30 cellular contexts compared by ENCODE assay signal in the genomic region with DNA sequence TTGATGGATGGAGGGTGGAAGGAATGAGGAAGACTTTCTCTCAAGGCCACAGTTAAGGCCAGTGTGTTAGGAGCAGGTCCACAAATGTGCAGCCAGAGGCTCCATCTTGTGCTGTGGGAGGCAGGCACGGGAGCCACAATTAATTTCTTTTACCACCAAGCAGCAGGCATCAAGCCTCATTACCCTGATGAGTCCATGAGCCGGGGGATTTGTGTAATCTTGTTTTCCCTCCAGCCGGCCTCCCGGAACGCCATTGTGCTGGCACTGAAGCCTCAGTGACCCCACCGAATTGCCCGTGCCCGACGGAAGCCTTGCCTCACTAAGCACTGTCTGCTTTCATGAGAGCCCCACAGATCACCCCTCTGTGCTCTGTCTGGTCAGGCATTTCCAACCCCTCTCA.
"Had no signal": no experiment of that assay in that cellular context is flagged by ENCODE, and none has a peak within 500 bp of the region (broad histone marks: within the 10 kb centered on the region; RNA-seq: fewer than 3 reads in every experiment).

No MANE protein-coding gene starts in this region.

- H3K27me3 ChIP-seq: adrenal gland, body of pancreas, breast epithelium, SJSA1 had no signal

- H3K36me3 ChIP-seq: adrenal gland, breast epithelium, SJSA1 had no signal

- H3K9me3 ChIP-seq: adrenal gland, body of pancreas, breast epithelium, SJSA1, SK-N-SH had no signal

- H3K4me3 ChIP-seq: adrenal gland, body of pancreas, breast epithelium, SJSA1 had no signal

- DNase-seq: activated CD4-positive, alpha-beta memory T cell treated with anti-CD3 and anti-CD28 coated beads for 36 hours; activated CD4-positive, alpha-beta T cell treated with anti-CD3 and anti-CD28 coated beads for 4 hours; activated CD4-positive, alpha-beta T cell treated with anti-CD3 and anti-CD28 coated beads, Interleukin-2, amount 50 U/mL, for 1 hour; activated CD8-positive, alpha-beta memory T cell treated with anti-CD3 and anti-CD28 coated beads, Interleukin-2, amount 50 U/mL, for 4 hours; activated gamma-delta T cell treated with Interleukin-2 at 50 U/mL for 16 hours; activated naive CD4-positive, alpha-beta T cell treated with anti-CD3 and anti-CD28 coated beads for 36 hours; activated T-cell treated with anti-CD3 and anti-CD28 coated beads for 4 hours; activated T-cell treated with anti-CD3 and anti-CD28 coated beads, Interleukin-2, amount 50 U/mL, for 4 hours; adrenal gland; body of pancreas; MM.1S; MV-4-11; NCI-H1092; NCI-H1436 treated with DMSO at 0.1 percent for 48 hours; NCI-H1694 treated with DMSO at 0.1 percent for 48 hours; NCI-H2029; NCI-H2107; NCI-H2171; NCI-H510A; NCI-H526; NCI-H774; SHP77 treated with DMSO at 0.1 percent for 48 hours; SK-N-SH had no signal

- H3K9ac ChIP-seq: KMS-11, SK-N-SH had no signal

- H3K27ac ChIP-seq: adrenal gland, body of pancreas, breast epithelium, KMS-11, SJSA1 had no signal

- H3K4me2 ChIP-seq: KMS-11, SK-N-SH had no signal

- ATAC-seq: activated CD4-positive, CD25-positive, alpha-beta regulatory T cell treated with anti-CD3 and anti-CD28 coated beads, Interleukin-2, amount 50 U/mL, for 24 hours; activated naive CD4-positive, alpha-beta T cell treated with anti-CD3 and anti-CD28 coated beads, Interleukin-2, amount 50 U/mL, for 72 hours; activated T-cell treated with anti-CD3 and anti-CD28 coated beads, Interleukin-2, amount 50 U/mL, for 4 hours; body of pancreas; Panc1; WTC11 had no signal

- H3K4me1 ChIP-seq: body of pancreas, breast epithelium had no signal
